32 cellular contexts compared by ENCODE assay signal in genomic region chr11:15266999-15267398, GRCh38.
"Had no signal": no experiment of that assay in that cellular context is flagged by ENCODE, and none has a peak within 500 bp of the region (broad histone marks: within the 10 kb centered on the region; RNA-seq: fewer than 3 reads in every experiment).

No MANE protein-coding gene starts in this region.

- FAIRE-seq: bronchial epithelial cell, RCC 7860 had no signal

- ATAC-seq: activated CD8-positive, alpha-beta T cell treated with anti-CD3 and anti-CD28 coated beads for 36 hours; activated naive CD8-positive, alpha-beta T cell treated with anti-CD3 and anti-CD28 coated beads, Interleukin-2, amount 50 U/mL, for 24 hours; Right ventricle myocardium inferior; SK-N-SH treated with all-trans-retinoic acid at 6 μM for 48 hours had no signal

- H3K4me3 ChIP-seq: PC-9 had no signal

- H2AFZ ChIP-seq: PC-9 had no signal

- H3K27ac ChIP-seq: PC-9, RWPE1, WERI-Rb-1 had no signal

- H3K4me2 ChIP-seq: PC-9 had no signal

- H3K36me3 ChIP-seq: WERI-Rb-1 had no signal

- DNase-seq: activated CD4-positive, alpha-beta T cell treated with anti-CD3 and anti-CD28 coated beads, Interleukin-2, amount 10 ng/mL, durations not matched to agents 24 days and 14 days; activated CD4-positive, alpha-beta T cell treated with anti-CD3 and anti-CD28 coated beads, Interleukin-2, amount 50 U/mL, for 4 hours; activated CD8-positive, alpha-beta T cell treated with anti-CD3 and anti-CD28 coated beads for 36 hours; activated gamma-delta T cell; activated naive CD4-positive, alpha-beta T cell treated with anti-CD3 and anti-CD28 coated beads, Interleukin-2, amount 10 ng/mL, durations not matched to agents 7 days and 5 days; activated naive CD8-positive, alpha-beta T cell treated with anti-CD3 and anti-CD28 coated beads, Interleukin-2, amount 50 U/mL, for 24 hours; activated T-cell treated with anti-CD3 and anti-CD28 coated beads, Interleukin-2, amount 50 U/mL, for 1 hour; anterior cingulate cortex; caudate nucleus; cerebellar nuclear complex; cortex of kidney; MM.1S; NCI-H1092 treated with DMSO at 0.1 percent for 48 hours; NCI-H1417; NCI-H146; NCI-H187; NCI-H2029 treated with DMSO at 0.1 percent for 48 hours; NCI-H226; NCI-H446 treated with DMSO at 0.1 percent for 48 hours; NCI-H524; NCI-H69; PC-9; SIG-M5; T-helper 1 cell; T-helper 2 cell; T-helper 9 cell; WERI-Rb-1 had no signal
